Comparison of ENCODE assay signal across 21 cellular contexts in the genomic region with DNA sequence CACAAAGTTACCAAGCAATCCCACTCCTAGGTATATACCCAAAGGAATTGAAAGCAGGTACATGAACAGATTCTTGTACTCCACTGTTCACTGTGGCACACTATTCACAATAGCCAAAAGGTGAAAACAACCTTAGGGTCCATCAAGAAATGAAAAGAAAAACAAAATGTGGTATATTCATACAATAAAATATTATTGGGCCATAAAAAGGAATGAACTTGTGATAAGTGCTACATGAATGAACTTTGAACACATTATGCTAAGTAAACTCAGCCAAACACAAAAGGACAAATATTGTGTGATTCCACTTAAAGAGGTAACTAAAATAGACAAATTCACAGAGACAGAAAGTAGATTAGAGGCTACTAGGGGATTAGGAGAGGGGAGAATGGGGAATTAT. TPM values are rescaled to one million over a fixed set of nuclear protein-coding genes. Genes with fewer than 3 reads are reported as not detected.
A peak's percentile ranks its signal among the peaks of the same experiment; 100 is the strongest.
DNase-seq lines count a peak whose midpoint lies in the region; ATAC-seq, FAIRE-seq and TF ChIP-seq lines count a peak whose summit lies in the region.
"Had no signal": no experiment of that assay in that cellular context is flagged by ENCODE, and none has a peak within 500 bp of the region (broad histone marks: within the 10 kb centered on the region; RNA-seq: fewer than 3 reads in every experiment).

No MANE protein-coding gene starts in this region.

- H2BK12ac ChIP-seq in mesenchymal stem cell (ENCODE audit: low read length in 2 of 2), result no peak overlapping the region

- peaks cover 27 to 43% of the 10 kb centered on the region in 2 donors for H3K4me1 Mint-ChIP-seq in natural killer cell
- H3K4me1 Mint-ChIP-seq in natural killer cell treated with Interleukin-12 subunit alpha and Interleukin-12 subunit beta and Interleukin-15 and Interleukin-18, amount 100 ng/mL, for 72 hours (ENCODE audit: low read depth in 2 of 2), result peaks cover 34 to 35% of the 10 kb centered on the region in 2 donors
- H3K4me1 Mint-ChIP-seq: H9 had no signal

- H3K79me1 ChIP-seq in mesenchymal stem cell (replicated peaks; ENCODE audit: low read length, poor library complexity, severe bottlenecking), result peaks cover 7% of the 10 kb centered on the region

- no peaks in the 10 kb centered on the region for H3K4me1 ChIP-seq in pancreas
- H3K4me1 ChIP-seq in mesenchymal stem cell (ENCODE audit: control insufficient read depth, insufficient read depth, low read depth, low read length), result no peaks in the 10 kb centered on the region
- H3K4me1 ChIP-seq: BE2C had no signal

- no peak overlapping the region for H3K4me2 ChIP-seq in mesenchymal stem cell (ENCODE audit: low read length, poor library complexity, severe bottlenecking)

- H2AK5ac ChIP-seq in mesenchymal stem cell (ENCODE audit: low read length, severe bottlenecking), result no peak overlapping the region

- no peaks in the 10 kb centered on the region for H3K27me3 Mint-ChIP-seq in natural killer cell (ENCODE audit: low read depth in 2 of 2)
- no peaks in the 10 kb centered on the region for H3K27me3 Mint-ChIP-seq in natural killer cell treated with Interleukin-12 subunit alpha and Interleukin-12 subunit beta and Interleukin-15 and Interleukin-18, amount 100 ng/mL, for 72 hours
- H3K27me3 Mint-ChIP-seq: CD4-positive, CD25-positive, alpha-beta regulatory T cell had no signal

- H3K4me3 ChIP-seq in pancreas (no peak overlapping the region), mesenchymal stem cell (ENCODE audit: insufficient read depth in 1 of 2, low read depth in 1 of 2, low read length in 2 of 2) (no peak overlapping the region)
- H3K4me3 ChIP-seq: K562 had no signal

- no peak overlapping the region for H3K4ac ChIP-seq in mesenchymal stem cell (ENCODE audit: low read depth in 1 of 2, low read length in 2 of 2)

- no peak overlapping the region for H3K9ac ChIP-seq in mesenchymal stem cell (ENCODE audit: low read length)

- ATAC-seq in natural killer cell (no peak), pancreas (no peak)
- no peak for ATAC-seq in natural killer cell treated with Interleukin-12 subunit alpha and Interleukin-12 subunit beta and Interleukin-15 and Interleukin-18, amount 100 ng/mL, for 72 hours
- ATAC-seq: K562 had no signal

- H3K9me3 ChIP-seq in pancreas (no peaks in the 10 kb centered on the region), mesenchymal stem cell (ENCODE audit: control insufficient read depth, low read length) (peaks cover 17% of the 10 kb centered on the region)
- H3K9me3 ChIP-seq: BE2C had no signal

- H3K23ac ChIP-seq in mesenchymal stem cell (ENCODE audit: low read length in 2 of 2), result no peak overlapping the region

- no peaks in the 10 kb centered on the region for H3K9me3 Mint-ChIP-seq in natural killer cell
- H3K9me3 Mint-ChIP-seq in natural killer cell treated with Interleukin-12 subunit alpha and Interleukin-12 subunit beta and Interleukin-15 and Interleukin-18, amount 100 ng/mL, for 72 hours, result no peaks in the 10 kb centered on the region

- H3K36me3 Mint-ChIP-seq in natural killer cell, result no peaks in the 10 kb centered on the region
- peaks cover 11% of the 10 kb centered on the region for H3K36me3 Mint-ChIP-seq in natural killer cell treated with Interleukin-12 subunit alpha and Interleukin-12 subunit beta and Interleukin-15 and Interleukin-18, amount 100 ng/mL, for 72 hours

- H3K27ac ChIP-seq in pancreas, result no peak overlapping the region
- no peak overlapping the region for H3K27ac ChIP-seq in mesenchymal stem cell (ENCODE audit: low read length, poor library complexity, severe bottlenecking)
- H3K27ac ChIP-seq: HL-60 had no signal

- H3K27me3 ChIP-seq in pancreas, result no peaks in the 10 kb centered on the region
- H3K27me3 ChIP-seq in mesenchymal stem cell (ENCODE audit: control insufficient read depth in 1 of 2, insufficient read depth in 1 of 2, low read length in 2 of 2), result no peaks in the 10 kb centered on the region
- H3K27me3 ChIP-seq: BE2C had no signal

- H2BK120ac ChIP-seq in mesenchymal stem cell (ENCODE audit: low read depth, low read length), result no peak overlapping the region

- H2BK15ac ChIP-seq in mesenchymal stem cell (ENCODE audit: low read depth, poor library complexity, severe bottlenecking), result no peak overlapping the region

- no peak overlapping the region for H4K91ac ChIP-seq in mesenchymal stem cell (ENCODE audit: low read length)

- H3K14ac ChIP-seq in mesenchymal stem cell (ENCODE audit: low read length in 2 of 2), result no peak overlapping the region

- peak overlapping the region; percentile 16 to 17 for H3K27ac Mint-ChIP-seq in natural killer cell
- H3K27ac Mint-ChIP-seq in natural killer cell treated with Interleukin-12 subunit alpha and Interleukin-12 subunit beta and Interleukin-15 and Interleukin-18, amount 100 ng/mL, for 72 hours, result peak overlapping the region in 1 of 2 donors; percentile 76
- H3K27ac Mint-ChIP-seq: H9 had no signal

- FAIRE-seq in colon (lab: Jason Lieb, UNC) (peak; percentile 70), pancreas (lab: Jason Lieb, UNC) (peak; percentile 20)
- FAIRE-seq: K562 had no signal

- H4K8ac ChIP-seq in mesenchymal stem cell (ENCODE audit: low read length), result no peak overlapping the region

- DNase-seq in natural killer cell (no peak), pancreas (no peak), NCI-H146 (lab: John Stamatoyannopoulos, UW) (no peak), mesenchymal stem cell (no peak), SIG-M5 treated with dmso at 0.1 percent for 504 hours (lab: John Stamatoyannopoulos, UW; ENCODE audit: unreplicated experiment) (no peak)
- no peak for DNase-seq in natural killer cell treated with Interleukin-12 subunit alpha and Interleukin-12 subunit beta and Interleukin-15 and Interleukin-18, amount 100 ng/mL, for 72 hours (ENCODE audit: low spot score)
- DNase-seq: BE2C; C1 segment of cervical spinal cord; CD4-positive, CD25-positive, alpha-beta regulatory T cell; DMS153; DMS79; GDM1; GOT3; H9; IMR-90 had no signal

- H3K18ac ChIP-seq in mesenchymal stem cell (ENCODE audit: low read depth in 1 of 2, low read length in 2 of 2), result no peak overlapping the region

- H2AFZ ChIP-seq in mesenchymal stem cell (ENCODE audit: low read depth, low read length), result no peak overlapping the region

- intact Hi-C loops in natural killer cell (cut with micrococcal nuclease), result no loop called here
- intact Hi-C loops in pancreas (cut with DNase I), result no loop called here

- TF ChIP-seq CTCF in natural killer cell (IDR thresholded peaks at IDR 0.05) (no peak), pancreas (IDR thresholded peaks at IDR 0.05) (no peak)

- no peak overlapping the region for H3K4me3 Mint-ChIP-seq in natural killer cell
- no peak overlapping the region for H3K4me3 Mint-ChIP-seq in natural killer cell treated with Interleukin-12 subunit alpha and Interleukin-12 subunit beta and Interleukin-15 and Interleukin-18, amount 100 ng/mL, for 72 hours
- H3K4me3 Mint-ChIP-seq: CD4-positive, CD25-positive, alpha-beta regulatory T cell; H9 had no signal

- H3K36me3 ChIP-seq in pancreas, result no peaks in the 10 kb centered on the region
- peaks cover 0 to 4% of the 10 kb centered on the region in 2 experiments for H3K36me3 ChIP-seq in mesenchymal stem cell (ENCODE audit: control insufficient read depth in 1 of 2, insufficient read depth in 2 of 2, low read depth in 1 of 2, low read length in 2 of 2)
- H3K36me3 ChIP-seq: BE2C had no signal

- H2BK5ac ChIP-seq in mesenchymal stem cell (ENCODE audit: low read depth, low read length, poor library complexity, severe bottlenecking), result no peak overlapping the region

RNA-seq across cellular contexts. Expression of a gene that starts 55.2 kb away (rescaled TPM):
- total RNA-seq in natural killer cell (under 1 TPM; 0.52 to 0.73 (median 0.72) TPM), pancreas (under 1 TPM; 0.04 to 0.19 (median 0.09) TPM)
- under 1 TPM; 0.25 to 0.45 TPM for total RNA-seq in natural killer cell treated with Interleukin-12 subunit alpha and Interleukin-12 subunit beta and Interleukin-15 and Interleukin-18, amount 100 ng/mL, for 72 hours
- polyA plus RNA-seq in pancreas, result under 1 TPM; 0.04 to 0.14 TPM
- 0.10 TPM for polyA plus RNA-seq in mesenchymal stem cell (2013, experiment 1 of 2)
- polyA plus RNA-seq in mesenchymal stem cell (2013, experiment 2 of 2), result 0.11 TPM
- total RNA-seq: A172, Daoy, HT1080 had no signal
